11 cellular contexts compared by ENCODE assay signal in genomic region chr3:12896206-12896697, GRCh38. TPM values are rescaled to one million over a fixed set of nuclear protein-coding genes. Genes with fewer than 3 reads are reported as not detected.
A peak's percentile ranks its signal among the peaks of the same experiment; 100 is the strongest.
DNase-seq lines count a peak whose midpoint lies in the region; ATAC-seq lines count a peak whose summit lies in the region.
"Had no signal": no experiment of that assay in that cellular context is flagged by ENCODE, and none has a peak within 500 bp of the region (broad histone marks: within the 10 kb centered on the region; RNA-seq: fewer than 3 reads in every experiment).

No MANE protein-coding gene starts in this region.

- H3K27ac ChIP-seq in aorta (ENCODE audit: low read depth in 1 of 2, low read length in 2 of 2), result peak overlapping the region; percentile 20 to 61
- H3K27ac ChIP-seq: SJSA1 had no signal

- H3K4me1 Mint-ChIP-seq in activated naive CD4-positive, alpha-beta T cell treated with anti-CD3 and anti-CD28 coated beads, Interleukin-2, amount 10 ng/mL, durations not matched to agents 7 days and 5 days, result peaks cover 3% of the 10 kb centered on the region
- H3K4me1 Mint-ChIP-seq in activated naive CD4-positive, alpha-beta T cell treated with anti-CD3 and anti-CD28 coated beads for 36 hours (ENCODE audit: low read depth), result peaks cover 5% of the 10 kb centered on the region

- ATAC-seq in aorta (ENCODE audit: low FRiP score) (peak; percentile 23), HG02938 (IDR thresholded peaks at IDR 0.05; ENCODE audit: unreplicated experiment) (no peak), HG03354 (IDR thresholded peaks at IDR 0.05; ENCODE audit: poor library complexity, severe bottlenecking, unreplicated experiment) (no peak)
- ATAC-seq: activated CD8-positive, alpha-beta T cell treated with anti-CD3 and anti-CD28 coated beads, Interleukin-2, amount 10 ng/mL, durations not matched to agents 7 days and 5 days had no signal

- H3K4me1 ChIP-seq in aorta (ENCODE audit: control insufficient read depth in 1 of 2, insufficient read depth in 2 of 2, low read length in 2 of 2), result no peaks in the 10 kb centered on the region

- no peak overlapping the region for H3K4me3 ChIP-seq in aorta (ENCODE audit: low read length in 2 of 2)
- H3K4me3 ChIP-seq: SJSA1 had no signal

- peaks cover 20% of the 10 kb centered on the region for H3K36me3 Mint-ChIP-seq in activated naive CD4-positive, alpha-beta T cell treated with anti-CD3 and anti-CD28 coated beads, Interleukin-2, amount 10 ng/mL, durations not matched to agents 7 days and 5 days
- H3K36me3 Mint-ChIP-seq in activated naive CD4-positive, alpha-beta T cell treated with anti-CD3 and anti-CD28 coated beads for 36 hours (ENCODE audit: low read depth), result peaks cover 6% of the 10 kb centered on the region

- 37 to 38% methylated on average over 7 of the region's 7 CpGs for WGBS in aorta, 2 donors

- H3K4me3 Mint-ChIP-seq in activated naive CD4-positive, alpha-beta T cell treated with anti-CD3 and anti-CD28 coated beads, Interleukin-2, amount 10 ng/mL, durations not matched to agents 7 days and 5 days, result no peak overlapping the region
- H3K4me3 Mint-ChIP-seq in activated naive CD4-positive, alpha-beta T cell treated with anti-CD3 and anti-CD28 coated beads for 36 hours, result no peak overlapping the region
- H3K4me3 Mint-ChIP-seq: activated CD8-positive, alpha-beta T cell treated with anti-CD3 and anti-CD28 coated beads, Interleukin-2, amount 10 ng/mL, durations not matched to agents 7 days and 5 days had no signal

- intact Hi-C loops in activated naive CD4-positive, alpha-beta T cell treated with anti-CD3 and anti-CD28 coated beads for 36 hours (cut with micrococcal nuclease), result no loop called here
- intact Hi-C loops in aorta (cut with DNase I), result loop anchor here in 1 of 2 donors (5.0 kb wide), 1 partner anchor 86 kb away; no protein-coding TSS in a partner anchor

- DNase-seq in activated naive CD4-positive, alpha-beta T cell treated with anti-CD3 and anti-CD28 coated beads, Interleukin-2, amount 10 ng/mL, durations not matched to agents 7 days and 5 days, result no peak
- DNase-seq in activated naive CD4-positive, alpha-beta T cell treated with anti-CD3 and anti-CD28 coated beads for 36 hours, result no peak
- DNase-seq in amniotic epithelial cell (ENCODE audit: low read depth), result peak; percentile 13
- DNase-seq in left kidney (ENCODE audit: low read depth, low spot score), result peak; percentile 49
- peak in 1 of 2 donors; percentile 48 for DNase-seq in aorta
- DNase-seq in OCI-M2 (lab: John Stamatoyannopoulos, UW; ENCODE audit: unreplicated experiment), result no peak
- DNase-seq: activated CD8-positive, alpha-beta T cell treated with anti-CD3 and anti-CD28 coated beads, Interleukin-2, amount 10 ng/mL, durations not matched to agents 7 days and 5 days; stimulated activated naive CD4-positive, alpha-beta T cell had no signal

- no peaks in the 10 kb centered on the region for H3K9me3 ChIP-seq in aorta (ENCODE audit: control insufficient read depth, low read length)
- H3K9me3 ChIP-seq: SJSA1 had no signal

- H3K27me3 Mint-ChIP-seq in activated naive CD4-positive, alpha-beta T cell treated with anti-CD3 and anti-CD28 coated beads, Interleukin-2, amount 10 ng/mL, durations not matched to agents 7 days and 5 days, result peaks cover 7% of the 10 kb centered on the region
- H3K27me3 Mint-ChIP-seq in activated naive CD4-positive, alpha-beta T cell treated with anti-CD3 and anti-CD28 coated beads for 36 hours (ENCODE audit: low read depth), result no peaks in the 10 kb centered on the region

- H3K36me3 ChIP-seq in aorta (ENCODE audit: control insufficient read depth in 1 of 2, insufficient read depth in 2 of 2, low read length in 1 of 2), result peaks cover 0 to 4% of the 10 kb centered on the region in 2 donors
- H3K36me3 ChIP-seq: SJSA1 had no signal

- peak overlapping the region; percentile 42 for H3K27ac Mint-ChIP-seq in activated naive CD4-positive, alpha-beta T cell treated with anti-CD3 and anti-CD28 coated beads, Interleukin-2, amount 10 ng/mL, durations not matched to agents 7 days and 5 days
- no peak overlapping the region for H3K27ac Mint-ChIP-seq in activated naive CD4-positive, alpha-beta T cell treated with anti-CD3 and anti-CD28 coated beads for 36 hours
- H3K27ac Mint-ChIP-seq: activated CD8-positive, alpha-beta T cell treated with anti-CD3 and anti-CD28 coated beads, Interleukin-2, amount 10 ng/mL, durations not matched to agents 7 days and 5 days had no signal

- H3K27me3 ChIP-seq in aorta (ENCODE audit: control insufficient read depth in 1 of 2, insufficient read depth in 2 of 2, low read length in 1 of 2), result no peaks in the 10 kb centered on the region
- H3K27me3 ChIP-seq: SJSA1 had no signal

- CTCF ChIA-PET in activated naive CD4-positive, alpha-beta T cell treated with anti-CD3 and anti-CD28 coated beads, Interleukin-2, amount 10 ng/mL, durations not matched to agents 7 days and 5 days (lab: Charles Lee), result interaction anchor here (0.8 to 1.9 kb wide), 3 partner anchors 87 to 99 kb away, joined by 3 to 6 read pairs (median 3); no protein-coding TSS in a partner anchor
- CTCF ChIA-PET in activated naive CD4-positive, alpha-beta T cell treated with anti-CD3 and anti-CD28 coated beads for 36 hours (lab: Charles Lee), result interaction anchor here (0.8 to 1.8 kb wide), 5 partner anchors 13 to 761 kb away, joined by 3 to 6 read pairs (median 3); no protein-coding TSS in a partner anchor

- no peaks in the 10 kb centered on the region for H3K9me3 Mint-ChIP-seq in activated naive CD4-positive, alpha-beta T cell treated with anti-CD3 and anti-CD28 coated beads, Interleukin-2, amount 10 ng/mL, durations not matched to agents 7 days and 5 days
- H3K9me3 Mint-ChIP-seq in activated naive CD4-positive, alpha-beta T cell treated with anti-CD3 and anti-CD28 coated beads for 36 hours, result no peaks in the 10 kb centered on the region

RNA-seq across cellular contexts. Expression of gene RPL32, which starts 54.9 kb away (rescaled TPM):
- total RNA-seq in activated naive CD4-positive, alpha-beta T cell treated with anti-CD3 and anti-CD28 coated beads for 36 hours, result 1,000 to 10,000 TPM; 3,385 to 3,704 TPM
- total RNA-seq in aorta, result 1,000 to 10,000 TPM; 1,255 to 1,309 TPM
- 1,000 to 10,000 TPM; 2,819 to 3,270 TPM for polyA plus RNA-seq in aorta

Comparison
In these comparisons a context has a peak if more than half of its experiments do, and no peak if none do; other contexts are left out.
1. DNase-seq: peak in amniotic epithelial cell (single experiment) and left kidney (single experiment); none in activated naive CD4-positive, alpha-beta T cell treated with anti-CD3 and anti-CD28 coated beads, Interleukin-2, amount 10 ng/mL, durations not matched to agents 7 days and 5 days (single experiment), activated naive CD4-positive, alpha-beta T cell treated with anti-CD3 and anti-CD28 coated beads for 36 hours (single experiment) and OCI-M2 (single experiment).